In genomic region chr11:66438009-66438503, GRCh38 we compare ENCODE assay signal across 8 cellular contexts. TPM values are rescaled to one million over a fixed set of nuclear protein-coding genes. Genes with fewer than 3 reads are reported as not detected.
DNase-seq lines count a peak whose midpoint lies in the region; ATAC-seq and TF ChIP-seq lines count a peak whose summit lies in the region.

No MANE protein-coding gene starts in this region.

- TF ChIP-seq CTCF in GM06990 (IDR thresholded peaks at IDR 0.05; ENCODE audit: insufficient read depth, low read length, poor library complexity, severe bottlenecking) (no peak), Peyer's patch (IDR thresholded peaks at IDR 0.05) (no peak), esophagus squamous epithelium (IDR thresholded peaks at IDR 0.05) (no peak), progenitor cell of endocrine pancreas (IDR thresholded peaks at IDR 0.05; ENCODE audit: unreplicated experiment) (no peak)

- peaks cover 0 to under 1% (median 0%) of the 10 kb centered on the region in 4 donors for H3K9me3 ChIP-seq in Peyer's patch
- peaks cover 0 to under 1% (median 0%) of the 10 kb centered on the region in 3 donors for H3K9me3 ChIP-seq in esophagus squamous epithelium

- H3K9me3 Mint-ChIP-seq in progenitor cell of endocrine pancreas (ENCODE audit: low read depth): peaks cover 3% of the 10 kb centered on the region

- H3K36me3 ChIP-seq in GM06990 (ENCODE audit: control insufficient read depth, insufficient read depth, low read length) (peaks cover 2% of the 10 kb centered on the region), Peyer's patch (peaks cover 0 to 20% (median 0%) of the 10 kb centered on the region in 3 donors), esophagus squamous epithelium (peaks cover 0 to 42% (median 7%) of the 10 kb centered on the region in 3 donors)

- no peak for ATAC-seq in GM21528 (IDR thresholded peaks at IDR 0.05; ENCODE audit: low FRiP score, unreplicated experiment)

- H3K27ac Mint-ChIP-seq in progenitor cell of endocrine pancreas: peak overlapping the region; percentile 100

- H3K27me3 ChIP-seq in GM06990 (replicated peaks; ENCODE audit: control insufficient read depth, insufficient read depth, low read length): no peaks in the 10 kb centered on the region
- no peaks in the 10 kb centered on the region for H3K27me3 ChIP-seq in Peyer's patch
- H3K27me3 ChIP-seq in esophagus squamous epithelium: no peaks in the 10 kb centered on the region

- H3K4me1 Mint-ChIP-seq in progenitor cell of endocrine pancreas (ENCODE audit: low read depth): peaks cover 8% of the 10 kb centered on the region

- 0 to 3% methylated on average over 6 to 8 of the region's 12 CpGs for WGBS in esophagus squamous epithelium, 2 donors

- H3K4me3 ChIP-seq in GM06990 (replicated peaks; ENCODE audit: low read depth, low read length): peak overlapping the region; percentile 87
- H3K4me3 ChIP-seq in Peyer's patch: peak overlapping the region; percentile 70 to 99 (median 72)
- H3K4me3 ChIP-seq in esophagus squamous epithelium: peak overlapping the region; percentile 65 to 91 (median 84)

- intact Hi-C loops in esophagus squamous epithelium (cut with DNase I): no loop called here

- TF ChIP-seq POLR2A in Peyer's patch (IDR thresholded peaks at IDR 0.05) (no peak), esophagus squamous epithelium (IDR thresholded peaks at IDR 0.05) (no peak)

- DNase-seq in GM06990 (ENCODE audit: extremely low read depth, insufficient read length) (no peak), Peyer's patch (no peak), esophagus squamous epithelium (lab: John Stamatoyannopoulos, UW) (no peak), progenitor cell of endocrine pancreas (ENCODE audit: low spot score, unreplicated experiment) (no peak), NCI-H146 (lab: John Stamatoyannopoulos, UW) (no peak), cerebellar cortex (ENCODE audit: low spot score) (no peak), SW 1271 (lab: John Stamatoyannopoulos, UW) (no peak)

- H3K27ac ChIP-seq in Peyer's patch: peak overlapping the region; percentile 81 to 88 (median 85)
- peak overlapping the region; percentile 87 to 96 (median 90) for H3K27ac ChIP-seq in esophagus squamous epithelium

- no peaks in the 10 kb centered on the region for H3K27me3 Mint-ChIP-seq in progenitor cell of endocrine pancreas

- H3K36me3 Mint-ChIP-seq in progenitor cell of endocrine pancreas (ENCODE audit: insufficient read depth): peaks cover 9% of the 10 kb centered on the region

- peaks cover 0 to 12% (median 0%) of the 10 kb centered on the region in 4 donors for H3K4me1 ChIP-seq in Peyer's patch
- H3K4me1 ChIP-seq in esophagus squamous epithelium: peaks cover 5 to 19% (median 8%) of the 10 kb centered on the region in 3 donors

- H3K4me3 Mint-ChIP-seq in progenitor cell of endocrine pancreas (ENCODE audit: low read depth): peak overlapping the region; percentile 87

RNA-seq across cellular contexts. Expression of gene MRPL11, which starts 0.6 kb away (rescaled TPM):
- 10 to 100 TPM; 24.7 to 34.9 (median 28.9) TPM for total RNA-seq in Peyer's patch
- total RNA-seq in esophagus squamous epithelium: 10 to 100 TPM; 39.3 to 66.4 (median 54.2) TPM
- 54.3 and 59.1 TPM in 2 replicates for total RNA-seq in progenitor cell of endocrine pancreas

RNA-seq across cellular contexts. Expression of gene NPAS4, which starts 17.2 kb away (rescaled TPM):
- total RNA-seq in Peyer's patch (not detected), esophagus squamous epithelium (under 1 TPM in 1 of 4 donors, not detected in 3; 0.38 TPM), progenitor cell of endocrine pancreas (not detected in 2 replicates)

RNA-seq across cellular contexts. Expression of gene PELI3, which starts 28.6 kb away (rescaled TPM):
- total RNA-seq in Peyer's patch: 10 to 100 TPM in 2 of 4 donors, 1 to 10 TPM in 2; 5.6 to 11.6 (median 10.0) TPM
- total RNA-seq in esophagus squamous epithelium: 10 to 100 TPM in 1 of 4 donors, 1 to 10 TPM in 3; 6.3 to 17.2 (median 8.8) TPM
- 16.9 and 17.8 TPM in 2 replicates for total RNA-seq in progenitor cell of endocrine pancreas

RNA-seq across cellular contexts. Expression of gene DPP3, which starts 42.2 kb away (rescaled TPM):
- 10 to 100 TPM; 58.3 to 66.8 (median 63.2) TPM for total RNA-seq in Peyer's patch
- 10 to 100 TPM; 24.6 to 49.2 (median 43.5) TPM for total RNA-seq in esophagus squamous epithelium
- total RNA-seq in progenitor cell of endocrine pancreas: 78.7 and 79.7 TPM in 2 replicates
